Comparison of ENCODE assay signal across 15 cellular contexts in the genomic region with DNA sequence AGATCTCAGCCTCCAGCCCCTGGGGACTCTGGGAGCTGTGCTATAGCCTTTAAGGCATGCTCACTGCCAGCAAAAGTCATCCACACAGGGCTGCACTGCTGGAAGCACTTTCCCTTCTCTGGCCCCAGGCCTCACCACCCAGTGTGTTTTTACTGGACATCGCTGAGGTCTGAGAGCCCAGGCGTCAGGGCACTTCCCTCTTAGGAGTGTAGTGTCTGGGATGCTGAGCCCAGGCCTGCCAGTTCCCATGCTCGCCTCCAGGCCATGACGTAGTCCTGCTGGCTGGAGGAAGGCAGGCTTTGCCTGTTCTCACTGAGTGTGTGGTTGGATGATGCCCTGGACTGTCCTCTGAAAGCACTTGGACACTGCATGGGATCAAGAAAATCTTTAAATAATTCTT.
A peak's percentile ranks its signal among the peaks of the same experiment; 100 is the strongest.
DNase-seq lines count a peak whose midpoint lies in the region; ATAC-seq, FAIRE-seq and TF ChIP-seq lines count a peak whose summit lies in the region.
"Had no signal": no experiment of that assay in that cellular context is flagged by ENCODE, and none has a peak within 500 bp of the region (broad histone marks: within the 10 kb centered on the region; RNA-seq: fewer than 3 reads in every experiment).

No MANE protein-coding gene starts in this region.

- FAIRE-seq in pancreas (lab: Jason Lieb, UNC) = no peak
- FAIRE-seq: bronchial epithelial cell, frontal cortex had no signal

- H3K27me3 ChIP-seq in adrenal gland (no peaks in the 10 kb centered on the region), pancreas (no peaks in the 10 kb centered on the region), foreskin keratinocyte (no peaks in the 10 kb centered on the region)

- no peaks in the 10 kb centered on the region for H3K4me1 Mint-ChIP-seq in activated T-helper 17 cell treated with anti-CD3 and anti-CD28 coated beads, Interleukin-2, amount 50 U/mL, for 72 hours
- H3K4me1 Mint-ChIP-seq: activated CD8-positive, alpha-beta memory T cell treated with anti-CD3 and anti-CD28 coated beads, Interleukin-2, amount 10 ng/mL, durations not matched to agents 7 days and 5 days had no signal

- H3K4me1 ChIP-seq in adrenal gland (replicated peaks in 1 of 2) (peaks cover 0 to 9% of the 10 kb centered on the region in 2 donors), pancreas (peaks cover 16 to 21% (median 20%) of the 10 kb centered on the region in 3 donors), foreskin keratinocyte (peaks cover 22% of the 10 kb centered on the region)

- no peaks in the 10 kb centered on the region for H3K36me3 ChIP-seq in adrenal gland (replicated peaks in 1 of 2)
- H3K36me3 ChIP-seq in pancreas = no peaks in the 10 kb centered on the region

- no peak for TF ChIP-seq POLR2A in adrenal gland (IDR thresholded peaks at IDR 0.05)

- TF ChIP-seq CTCF in AG09309 (IDR thresholded peaks at IDR 0.05; ENCODE audit: control insufficient read depth, insufficient read depth, low read depth, low read length, missing control alignments) (peak; percentile 3), adrenal gland (IDR thresholded peaks at IDR 0.05) (no peak), pancreas (IDR thresholded peaks at IDR 0.05) (no peak), foreskin keratinocyte (conservative IDR thresholded peaks at IDR 0.05) (no peak)

- no peak overlapping the region for H3K4me3 Mint-ChIP-seq in activated T-helper 17 cell treated with anti-CD3 and anti-CD28 coated beads, Interleukin-2, amount 50 U/mL, for 72 hours
- H3K4me3 Mint-ChIP-seq: activated CD8-positive, alpha-beta memory T cell treated with anti-CD3 and anti-CD28 coated beads, Interleukin-2, amount 10 ng/mL, durations not matched to agents 7 days and 5 days had no signal

- H3K27me3 Mint-ChIP-seq in activated T-helper 17 cell treated with anti-CD3 and anti-CD28 coated beads, Interleukin-2, amount 50 U/mL, for 72 hours = peaks cover 20% of the 10 kb centered on the region

- ATAC-seq in Right ventricle myocardium superior (ENCODE audit: poor library complexity) = peak; percentile 83
- ATAC-seq in pancreas = peak; percentile 22 to 61 (median 34)
- ATAC-seq in activated T-helper 17 cell treated with anti-CD3 and anti-CD28 coated beads, Interleukin-2, amount 50 U/mL, for 72 hours (replicated peaks) = no peak
- no peak for ATAC-seq in foreskin keratinocyte
- ATAC-seq: activated CD8-positive, alpha-beta memory T cell treated with anti-CD3 and anti-CD28 coated beads, Interleukin-2, amount 10 ng/mL, durations not matched to agents 7 days and 5 days had no signal

- no peak overlapping the region for H3K27ac Mint-ChIP-seq in activated T-helper 17 cell treated with anti-CD3 and anti-CD28 coated beads, Interleukin-2, amount 50 U/mL, for 72 hours
- H3K27ac Mint-ChIP-seq: activated CD8-positive, alpha-beta memory T cell treated with anti-CD3 and anti-CD28 coated beads, Interleukin-2, amount 10 ng/mL, durations not matched to agents 7 days and 5 days had no signal

- H3K9me3 Mint-ChIP-seq in activated T-helper 17 cell treated with anti-CD3 and anti-CD28 coated beads, Interleukin-2, amount 50 U/mL, for 72 hours = peaks cover 6% of the 10 kb centered on the region

- 70 to 78% (median 73%) methylated on average over 4 of the region's 4 CpGs; no CpG with 5 or more reads in 1 of the 4 donors for WGBS in adrenal gland, 4 donors
- WGBS in pancreas, 2 donors = 57 to 69% methylated on average over 4 of the region's 4 CpGs

- no peaks in the 10 kb centered on the region for H3K9me3 ChIP-seq in adrenal gland (replicated peaks in 1 of 3)
- H3K9me3 ChIP-seq in pancreas = no peaks in the 10 kb centered on the region

- H3K4me3 ChIP-seq in AG09309 (ENCODE audit: control insufficient read depth, low read depth, low read length) = no peak overlapping the region
- no peak overlapping the region for H3K4me3 ChIP-seq in adrenal gland
- H3K4me3 ChIP-seq in pancreas = no peak overlapping the region

- H3K36me3 Mint-ChIP-seq in activated T-helper 17 cell treated with anti-CD3 and anti-CD28 coated beads, Interleukin-2, amount 50 U/mL, for 72 hours (ENCODE audit: low read depth) = no peaks in the 10 kb centered on the region
- H3K36me3 Mint-ChIP-seq: activated CD8-positive, alpha-beta memory T cell treated with anti-CD3 and anti-CD28 coated beads, Interleukin-2, amount 10 ng/mL, durations not matched to agents 7 days and 5 days had no signal

- H3K27ac ChIP-seq in adrenal gland (no peak overlapping the region), pancreas (no peak overlapping the region), foreskin keratinocyte (no peak overlapping the region)

- peak; percentile 74 for DNase-seq in AG09309 (ENCODE audit: low read depth)
- DNase-seq in adrenal gland = peak in 4 of 7 donors; percentile 10 to 58 (median 30)
- DNase-seq in Right ventricle myocardium superior = peak; percentile 89
- peak in 2 of 6 donors; percentile 53 to 57 for DNase-seq in pancreas
- no peak for DNase-seq in NCI-H1092 (lab: John Stamatoyannopoulos, UW)
- DNase-seq in NCI-H1694 treated with DMSO at 0.1 percent for 48 hours (lab: John Stamatoyannopoulos, UW) = no peak
- no peak for DNase-seq in foreskin keratinocyte
- DNase-seq: ACHN; activated CD8-positive, alpha-beta memory T cell treated with anti-CD3 and anti-CD28 coated beads, Interleukin-2, amount 10 ng/mL, durations not matched to agents 7 days and 5 days; mesendoderm; NCI-H2107; T-helper 2 cell had no signal

- intact Hi-C loops in adrenal gland (cut with DNase I) (no loop called here), Right ventricle myocardium superior (cut with DNase I) (no loop called here), pancreas (cut with DNase I) (no loop called here)

Comparison
In these comparisons a context has a peak if more than half of its experiments do, and no peak if none do; other contexts are left out.
1. DNase-seq: peak in AG09309 (single experiment), adrenal gland (4 of 7) and Right ventricle myocardium superior (single experiment); none in NCI-H1092 (single experiment), NCI-H1694 treated with DMSO at 0.1 percent for 48 hours (single experiment) and foreskin keratinocyte (0 of 2).
2. ATAC-seq: peak in Right ventricle myocardium superior (single experiment) and pancreas (4 of 4); none in activated T-helper 17 cell treated with anti-CD3 and anti-CD28 coated beads, Interleukin-2, amount 50 U/mL, for 72 hours (single experiment) and foreskin keratinocyte (single experiment).